In genomic region chr12:124588689-124589318, GRCh38 we compare ENCODE assay signal across 8 cellular contexts. TPM values are rescaled to one million over a fixed set of nuclear protein-coding genes. Genes with fewer than 3 reads are reported as not detected.
DNase-seq lines count a peak whose midpoint lies in the region; ATAC-seq and TF ChIP-seq lines count a peak whose summit lies in the region.

No MANE protein-coding gene starts in this region.

- H3K4me3 ChIP-seq in epithelial cell of esophagus (ENCODE audit: low read length), result no peak overlapping the region
- H3K4me3 ChIP-seq in psoas muscle, result no peak overlapping the region

- ATAC-seq in psoas muscle (peak; percentile 71 to 88 (median 79)), GM18502 (IDR thresholded peaks at IDR 0.05; ENCODE audit: poor library complexity, unreplicated experiment) (no peak)

- TF ChIP-seq CTCF in epithelial cell of esophagus (IDR thresholded peaks at IDR 0.05; ENCODE audit: insufficient read depth, low read depth, low read length, missing control alignments) (no peak), psoas muscle (IDR thresholded peaks at IDR 0.05) (no peak)

- intact Hi-C loops in psoas muscle (cut with DNase I), result loop anchor here in 1 of 2 donors (5.0 kb wide), 1 partner anchor 33 kb away; no protein-coding TSS in a partner anchor

- no peaks in the 10 kb centered on the region for H3K36me3 ChIP-seq in psoas muscle (ENCODE audit: insufficient read depth in 1 of 2, low read depth in 1 of 2)

- peak; percentile 79 for DNase-seq in Daoy (ENCODE audit: low read depth)
- DNase-seq in RPMI7951 (ENCODE audit: low read depth), result peak; percentile 75
- peak; percentile 83 for DNase-seq in epithelial cell of esophagus (ENCODE audit: low read depth)
- peak in 1 of 2 donors; percentile 58 for DNase-seq in psoas muscle
- no peak for DNase-seq in HT-29 (ENCODE audit: low spot score)
- DNase-seq in NCI-H69 (lab: John Stamatoyannopoulos, UW), result no peak
- no peak for DNase-seq in NCI-H1105 treated with DMSO at 0.1 percent for 48 hours (lab: John Stamatoyannopoulos, UW)

- WGBS in psoas muscle, 3 donors, result 17 to 25% (median 21%) methylated on average over 9 of the region's 9 CpGs

- peak overlapping the region; percentile 73 for H3K27ac ChIP-seq in psoas muscle

- H3K27me3 ChIP-seq in psoas muscle (ENCODE audit: insufficient read depth in 3 of 3, low read length in 2 of 3), result no peaks in the 10 kb centered on the region

- H3K4me1 ChIP-seq in psoas muscle, result peaks cover 14% of the 10 kb centered on the region

- peaks cover 6% of the 10 kb centered on the region for H3K9me3 ChIP-seq in psoas muscle

RNA-seq across cellular contexts. Expression of gene NCOR2, which starts 21.4 kb away (rescaled TPM):
- total RNA-seq in Daoy (2014; rRNA removed; shearing (Covaris generic)), result 29.8 and 57.9 TPM in 2 replicates
- 8.7 and 12.2 TPM in 2 replicates for total RNA-seq in RPMI7951 (2014; rRNA removed; shearing (Covaris generic))
- 100 to 1,000 TPM; 134 to 164 (median 146) TPM for total RNA-seq in psoas muscle
- polyA plus RNA-seq in psoas muscle, result 10 to 100 TPM; 44.1 to 62.2 (median 60.9) TPM
- 93.6 and 114 TPM in 2 replicates for total RNA-seq in HT-29 (2014; rRNA removed; shearing (Covaris generic))

Comparison
In these comparisons a context has a peak if more than half of its experiments do, and no peak if none do; other contexts are left out.
1. DNase-seq: peak in Daoy (single experiment), RPMI7951 (single experiment) and epithelial cell of esophagus (single experiment); none in HT-29 (single experiment), NCI-H69 (single experiment) and NCI-H1105 treated with DMSO at 0.1 percent for 48 hours (single experiment).